Comparison of ENCODE assay signal across 1 cellular context in the genomic region with DNA sequence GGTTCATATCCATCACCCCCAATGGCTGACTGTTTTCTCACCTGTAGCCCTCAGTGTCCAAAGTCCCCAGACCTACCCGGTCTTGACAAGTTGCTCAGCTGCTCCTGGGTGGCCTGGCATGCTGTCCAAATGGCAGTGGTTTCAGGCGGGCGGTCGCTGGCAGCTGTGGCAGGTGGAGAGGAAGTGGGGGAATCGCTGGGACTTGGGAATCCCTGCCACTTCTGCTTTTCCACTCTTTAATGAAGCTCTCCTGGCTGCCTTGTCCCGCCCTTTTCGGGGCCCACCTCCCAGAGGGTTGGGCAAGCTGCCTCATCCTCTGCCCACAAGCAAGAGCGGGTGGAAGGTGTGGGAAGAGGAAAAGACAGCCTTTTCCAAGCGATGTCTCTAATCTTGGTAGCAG.
A peak's percentile ranks its signal among the peaks of the same experiment; 100 is the strongest.
TF ChIP-seq lines count a peak whose summit lies in the region.

A gene with protein sequence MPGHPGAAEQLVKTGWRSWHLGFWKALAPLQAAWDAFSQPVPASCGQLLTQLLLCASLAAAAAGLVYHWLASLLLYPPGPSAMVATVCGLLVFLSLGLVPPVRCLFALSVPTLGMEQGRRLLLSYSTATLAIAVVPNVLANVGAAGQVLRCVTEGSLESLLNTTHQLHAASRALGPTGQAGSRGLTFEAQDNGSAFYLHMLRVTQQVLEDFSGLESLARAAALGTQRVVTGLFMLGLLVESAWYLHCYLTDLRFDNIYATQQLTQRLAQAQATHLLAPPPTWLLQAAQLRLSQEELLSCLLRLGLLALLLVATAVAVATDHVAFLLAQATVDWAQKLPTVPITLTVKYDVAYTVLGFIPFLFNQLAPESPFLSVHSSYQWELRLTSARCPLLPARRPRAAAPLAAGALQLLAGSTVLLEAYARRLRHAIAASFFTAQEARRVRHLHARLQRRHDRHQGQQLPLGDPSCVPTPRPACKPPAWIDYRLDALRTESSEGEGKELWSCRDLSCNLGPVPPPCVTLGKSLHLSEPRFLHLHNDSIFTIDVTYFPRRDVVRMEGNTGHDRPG (minus strand): TSS at position 214 of the 400 bp plus-strand sequence. CDS start 94 bp downstream, at position 120.

TF ChIP-seq in GM12878, 131 proteins besides CTCF, POLR2A, EP300 and RAD21:
- TF ChIP-seq, protein P1, sequence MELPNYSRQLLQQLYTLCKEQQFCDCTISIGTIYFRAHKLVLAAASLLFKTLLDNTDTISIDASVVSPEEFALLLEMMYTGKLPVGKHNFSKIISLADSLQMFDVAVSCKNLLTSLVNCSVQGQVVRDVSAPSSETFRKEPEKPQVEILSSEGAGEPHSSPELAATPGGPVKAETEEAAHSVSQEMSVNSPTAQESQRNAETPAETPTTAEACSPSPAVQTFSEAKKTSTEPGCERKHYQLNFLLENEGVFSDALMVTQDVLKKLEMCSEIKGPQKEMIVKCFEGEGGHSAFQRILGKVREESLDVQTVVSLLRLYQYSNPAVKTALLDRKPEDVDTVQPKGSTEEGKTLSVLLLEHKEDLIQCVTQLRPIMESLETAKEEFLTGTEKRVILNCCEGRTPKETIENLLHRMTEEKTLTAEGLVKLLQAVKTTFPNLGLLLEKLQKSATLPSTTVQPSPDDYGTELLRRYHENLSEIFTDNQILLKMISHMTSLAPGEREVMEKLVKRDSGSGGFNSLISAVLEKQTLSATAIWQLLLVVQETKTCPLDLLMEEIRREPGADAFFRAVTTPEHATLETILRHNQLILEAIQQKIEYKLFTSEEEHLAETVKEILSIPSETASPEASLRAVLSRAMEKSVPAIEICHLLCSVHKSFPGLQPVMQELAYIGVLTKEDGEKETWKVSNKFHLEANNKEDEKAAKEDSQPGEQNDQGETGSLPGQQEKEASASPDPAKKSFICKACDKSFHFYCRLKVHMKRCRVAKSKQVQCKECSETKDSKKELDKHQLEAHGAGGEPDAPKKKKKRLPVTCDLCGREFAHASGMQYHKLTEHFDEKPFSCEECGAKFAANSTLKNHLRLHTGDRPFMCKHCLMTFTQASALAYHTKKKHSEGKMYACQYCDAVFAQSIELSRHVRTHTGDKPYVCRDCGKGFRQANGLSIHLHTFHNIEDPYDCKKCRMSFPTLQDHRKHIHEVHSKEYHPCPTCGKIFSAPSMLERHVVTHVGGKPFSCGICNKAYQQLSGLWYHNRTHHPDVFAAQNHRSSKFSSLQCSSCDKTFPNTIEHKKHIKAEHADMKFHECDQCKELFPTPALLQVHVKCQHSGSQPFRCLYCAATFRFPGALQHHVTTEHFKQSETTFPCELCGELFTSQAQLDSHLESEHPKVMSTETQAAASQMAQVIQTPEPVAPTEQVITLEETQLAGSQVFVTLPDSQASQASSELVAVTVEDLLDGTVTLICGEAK (IDR thresholded peaks at IDR 0.05; ENCODE audit: borderline replicate concordance): no peak
- TF ChIP-seq SREBF2 (IDR thresholded peaks at IDR 0.05; ENCODE audit: low read length): no peak
- TF ChIP-seq SPI1 (IDR thresholded peaks at IDR 0.05; ENCODE audit: borderline replicate concordance, insufficient read depth, low read depth, low read length): peak; percentile 57
- peak; percentile 32; the same call in 1 of the 2 replicates for TF ChIP-seq IKZF1 (conservative IDR thresholded peaks at IDR 0.05)
TF ChIP-seq in GM12878: peak in this region for 2.
